20 cellular contexts compared by ENCODE assay signal in the genomic region with DNA sequence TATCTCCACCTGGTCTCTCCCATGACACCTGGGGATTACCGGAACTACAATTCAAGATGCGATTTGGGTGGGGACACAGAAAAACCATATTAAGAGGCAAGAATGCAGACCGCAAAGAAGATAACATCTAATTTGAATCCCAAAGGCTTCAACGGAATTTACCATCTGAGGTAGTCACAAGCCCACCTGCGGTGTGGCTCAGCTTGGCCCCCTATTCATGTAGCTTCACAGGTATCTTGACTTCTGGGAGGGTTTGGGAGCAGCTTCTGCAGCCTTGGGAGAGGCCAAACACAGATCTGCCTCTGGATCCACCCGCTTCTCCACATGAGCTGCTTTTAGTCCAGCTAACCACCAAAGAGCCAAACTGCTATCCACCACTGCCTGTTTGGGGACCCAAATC.
DNase-seq lines count a peak whose midpoint lies in the region; ATAC-seq, FAIRE-seq and TF ChIP-seq lines count a peak whose summit lies in the region.
"Had no signal": no experiment of that assay in that cellular context is flagged by ENCODE, and none has a peak within 500 bp of the region (broad histone marks: within the 10 kb centered on the region; RNA-seq: fewer than 3 reads in every experiment).

No MANE protein-coding gene starts in this region.

- in situ Hi-C loops in GM23248 (cut with MboI): no loop called here

- no peaks in the 10 kb centered on the region for H3K4me1 ChIP-seq in esophagus muscularis mucosa
- H3K4me1 ChIP-seq in GM23248 (ENCODE audit: insufficient read depth): no peaks in the 10 kb centered on the region

- no peaks in the 10 kb centered on the region for H3K36me3 ChIP-seq in H7 (replicated peaks; ENCODE audit: control insufficient read depth, insufficient read depth, low read length)
- no peaks in the 10 kb centered on the region for H3K36me3 ChIP-seq in esophagus muscularis mucosa
- no peaks in the 10 kb centered on the region for H3K36me3 ChIP-seq in GM23248 (ENCODE audit: low read depth)
- H3K36me3 ChIP-seq: BLaER1 treated with 17β-estradiol and CSF1 and Interleukin-3, amounts not matched to agents 10 nM and 100 nM had no signal

- H3K9me2 ChIP-seq in GM23248 (ENCODE audit: insufficient read depth): no peaks in the 10 kb centered on the region

- peak; percentile 64 for ATAC-seq in WTC11
- ATAC-seq: CD8-positive, alpha-beta T cell; GM12878; HepG2 had no signal

- peaks cover 49% of the 10 kb centered on the region for H3K4me1 Mint-ChIP-seq in WTC11
- no peaks in the 10 kb centered on the region for H3K4me1 Mint-ChIP-seq in activated T-cell treated with anti-CD3 and anti-CD28 coated beads, Interleukin-2, amount 50 U/mL, for 24 hours (ENCODE audit: low read depth)
- H3K4me1 Mint-ChIP-seq: B cell, IgD-negative memory B cell had no signal

- H3K9ac ChIP-seq in GM23248: no peak overlapping the region
- H3K9ac ChIP-seq: BLaER1 treated with 17β-estradiol and CSF1 and Interleukin-3, amounts not matched to agents 10 nM and 100 nM had no signal

- no peaks in the 10 kb centered on the region for H3K27me3 ChIP-seq in H7 (ENCODE audit: control insufficient read depth, insufficient read depth, low read length)
- H3K27me3 ChIP-seq in esophagus muscularis mucosa: no peaks in the 10 kb centered on the region
- no peaks in the 10 kb centered on the region for H3K27me3 ChIP-seq in GM23248 (replicated peaks; ENCODE audit: insufficient read depth)
- H3K27me3 ChIP-seq: BLaER1 treated with 17β-estradiol and CSF1 and Interleukin-3, amounts not matched to agents 10 nM and 100 nM had no signal

- no peak overlapping the region for H3K27ac Mint-ChIP-seq in WTC11
- no peak overlapping the region for H3K27ac Mint-ChIP-seq in activated T-cell treated with anti-CD3 and anti-CD28 coated beads, Interleukin-2, amount 50 U/mL, for 24 hours
- H3K27ac Mint-ChIP-seq: B cell; CD8-positive, alpha-beta T cell; IgD-negative memory B cell had no signal

- peak; percentile 65 for FAIRE-seq in urothelium cell line (lab: Jason Lieb, UNC)
- FAIRE-seq: GM12878, GM19239, HepG2, HTR-8/SVneo had no signal

- no peak for TF ChIP-seq POLR2A in esophagus muscularis mucosa (IDR thresholded peaks at IDR 0.05; ENCODE audit: low read depth)

- H3K9me3 ChIP-seq in esophagus muscularis mucosa: no peaks in the 10 kb centered on the region
- no peaks in the 10 kb centered on the region for H3K9me3 ChIP-seq in GM23248 (ENCODE audit: low read depth)
- H3K9me3 ChIP-seq: BLaER1 treated with 17β-estradiol and CSF1 and Interleukin-3, amounts not matched to agents 10 nM and 100 nM had no signal

- 0 out of 2 replicates have a peak, but pooled peaks cover 6% of the 10 kb centered on the region for H3K9me3 Mint-ChIP-seq in WTC11
- peaks cover 4% of the 10 kb centered on the region for H3K9me3 Mint-ChIP-seq in activated T-cell treated with anti-CD3 and anti-CD28 coated beads, Interleukin-2, amount 50 U/mL, for 24 hours

- H3K36me3 Mint-ChIP-seq in WTC11: no peaks in the 10 kb centered on the region
- no peaks in the 10 kb centered on the region for H3K36me3 Mint-ChIP-seq in activated T-cell treated with anti-CD3 and anti-CD28 coated beads, Interleukin-2, amount 50 U/mL, for 24 hours (ENCODE audit: low read depth)
- H3K36me3 Mint-ChIP-seq: CD8-positive, alpha-beta T cell; IgD-negative memory B cell had no signal

- no peak for TF ChIP-seq EP300 in esophagus muscularis mucosa (IDR thresholded peaks at IDR 0.05)

- no peak for TF ChIP-seq CTCF in WTC11 (IDR thresholded peaks at IDR 0.05)
- TF ChIP-seq CTCF in esophagus muscularis mucosa (IDR thresholded peaks at IDR 0.05): no peak

- no peak overlapping the region for H3K4me3 ChIP-seq in H7 (ENCODE audit: insufficient read depth, low read depth, low read length)
- H3K4me3 ChIP-seq in esophagus muscularis mucosa: no peak overlapping the region
- H3K4me3 ChIP-seq in GM23248: no peak overlapping the region
- H3K4me3 ChIP-seq: BLaER1 treated with 17β-estradiol and CSF1 and Interleukin-3, amounts not matched to agents 10 nM and 100 nM; GM12878 had no signal

- 84% methylated on average over 6 of the region's 6 CpGs for WGBS in esophagus muscularis mucosa
- 35 to 40% methylated on average over 6 of the region's 6 CpGs for WGBS in GM23248 (ENCODE audit: low coverage in 1 of 2, low lambda C conversion rate in 2 of 2, missing lambda C conversion rate in 2 of 2), 2 experiments

- H3K27me3 Mint-ChIP-seq in WTC11 (ENCODE audit: low read depth): no peaks in the 10 kb centered on the region
- H3K27me3 Mint-ChIP-seq in activated T-cell treated with anti-CD3 and anti-CD28 coated beads, Interleukin-2, amount 50 U/mL, for 24 hours: no peaks in the 10 kb centered on the region
- H3K27me3 Mint-ChIP-seq: B cell, IgD-negative memory B cell had no signal

- POLR2A ChIA-PET in WTC11 (lab: Charles Lee): no interaction called here

- CTCF ChIA-PET in WTC11 (lab: Charles Lee): interaction anchor here (1.2 kb wide), 1 partner anchor 101 kb away, joined by 5 read pairs; no protein-coding TSS in a partner anchor

- no peak overlapping the region for H2AFZ ChIP-seq in GM23248

- no peaks in the 10 kb centered on the region for H3F3A ChIP-seq in GM23248 (ENCODE audit: insufficient read depth)

- DNase-seq in H7 (peak; percentile 9), WTC11 (ENCODE audit: low spot score) (peak; percentile 17), iPS DF 19.7 (ENCODE audit: low read depth, low spot score) (peak; percentile 17), urothelium cell line (ENCODE audit: low spot score) (no peak), esophagus muscularis mucosa (ENCODE audit: extremely low spot score) (no peak), GM23248 (no peak)
- no peak for DNase-seq in activated T-cell treated with anti-CD3 and anti-CD28 coated beads, Interleukin-2, amount 50 U/mL, for 24 hours
- DNase-seq: Calu3; CD8-positive, alpha-beta T cell; DMS79 treated with DMSO at 0.1 percent for 48 hours; GOT3; HCEC 1CT; KBM-7 had no signal

- no peak overlapping the region for H3K4me3 Mint-ChIP-seq in WTC11
- no peak overlapping the region for H3K4me3 Mint-ChIP-seq in activated T-cell treated with anti-CD3 and anti-CD28 coated beads, Interleukin-2, amount 50 U/mL, for 24 hours
- H3K4me3 Mint-ChIP-seq: B cell; CD8-positive, alpha-beta T cell; IgD-negative memory B cell had no signal

- intact Hi-C loops in esophagus muscularis mucosa (cut with DNase I): no loop called here

- no peak overlapping the region for H3K4me2 ChIP-seq in GM23248 (ENCODE audit: unreplicated experiment)
- H3K4me2 ChIP-seq: BLaER1 treated with 17β-estradiol and CSF1 and Interleukin-3, amounts not matched to agents 10 nM and 100 nM had no signal

- H3K27ac ChIP-seq in esophagus muscularis mucosa (replicated peaks in 1 of 4): no peak overlapping the region
- no peak overlapping the region for H3K27ac ChIP-seq in GM23248
- H3K27ac ChIP-seq: BLaER1 treated with 17β-estradiol and CSF1 and Interleukin-3, amounts not matched to agents 10 nM and 100 nM had no signal

- H3K79me2 ChIP-seq in GM23248 (ENCODE audit: insufficient read depth): no peaks in the 10 kb centered on the region

- no peaks in the 10 kb centered on the region for H4K20me1 ChIP-seq in GM23248 (ENCODE audit: insufficient read depth)
- H4K20me1 ChIP-seq: BLaER1 treated with 17β-estradiol and CSF1 and Interleukin-3, amounts not matched to agents 10 nM and 100 nM had no signal

TF ChIP-seq in WTC11, 78 proteins besides CTCF, POLR2A, EP300 and RAD21:
- TF ChIP-seq ZNF317 (CRISPR knock-in tag; IDR thresholded peaks at IDR 0.05; ENCODE audit: borderline replicate concordance, low read depth) (no peak), ZNF423 (CRISPR knock-in tag; IDR thresholded peaks at IDR 0.05) (peak; percentile 90)

Comparison
In these comparisons a context has a peak if more than half of its experiments do, and no peak if none do; other contexts are left out.
1. DNase-seq: peak in H7 (single experiment), WTC11 (single experiment) and iPS DF 19.7 (single experiment); none in urothelium cell line (single experiment), esophagus muscularis mucosa (single experiment), activated T-cell treated with anti-CD3 and anti-CD28 coated beads, Interleukin-2, amount 50 U/mL, for 24 hours (single experiment) and GM23248 (single experiment).